In the genomic region with DNA sequence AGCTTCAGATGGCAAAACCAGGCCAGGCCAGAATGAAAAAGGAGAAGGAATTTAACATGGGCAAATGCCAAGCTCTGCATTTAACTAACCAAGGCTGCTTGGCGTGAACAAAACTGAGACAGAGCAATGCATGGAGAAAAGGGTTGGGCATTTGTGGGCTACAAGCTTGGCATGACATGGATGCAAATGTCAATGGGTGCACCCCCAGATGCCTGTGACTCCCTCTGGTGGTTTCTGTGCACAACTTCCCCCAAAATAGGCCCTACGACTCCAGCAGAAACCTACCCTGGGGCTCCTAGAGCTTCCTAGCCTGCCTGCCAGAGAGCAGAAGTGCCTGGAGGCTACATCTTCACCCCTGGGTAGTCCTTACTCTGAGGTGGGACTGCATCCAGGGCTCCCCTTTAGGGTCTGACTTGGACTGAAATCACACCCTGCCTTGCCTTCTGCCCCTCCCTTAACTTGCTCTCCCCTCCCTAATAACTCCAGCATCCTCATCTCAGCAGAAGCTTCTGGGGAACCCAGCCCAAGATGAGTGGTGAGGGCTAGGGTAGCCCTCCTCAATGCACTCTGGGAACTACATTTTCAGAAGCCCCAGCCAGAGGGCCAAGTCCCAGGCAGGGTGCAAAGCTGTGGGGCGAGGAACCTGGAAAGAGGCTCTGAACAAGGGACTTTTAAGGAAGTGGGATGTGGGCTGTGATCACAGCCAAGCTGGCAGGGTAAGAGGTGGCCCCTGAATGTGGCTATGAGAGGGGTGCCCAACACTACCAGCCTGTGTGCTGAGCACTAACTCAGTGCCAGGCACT, we compare ENCODE assay signal across 8 cellular contexts. TPM values are rescaled to one million over a fixed set of nuclear protein-coding genes. Genes with fewer than 3 reads are reported as not detected.
DNase-seq lines count a peak whose midpoint lies in the region; ATAC-seq and TF ChIP-seq lines count a peak whose summit lies in the region.

No MANE protein-coding gene starts in this region.

- no peak for TF ChIP-seq POLR2A in testis (IDR thresholded peaks at IDR 0.05)

- peaks cover 2% of the 10 kb centered on the region for H3K4me1 Mint-ChIP-seq in activated naive CD8-positive, alpha-beta T cell treated with anti-CD3 and anti-CD28 coated beads, Interleukin-2, amount 10 ng/mL, durations not matched to agents 7 days and 5 days
- peaks cover 6% of the 10 kb centered on the region for H3K4me1 Mint-ChIP-seq in activated naive CD8-positive, alpha-beta T cell treated with anti-CD3 and anti-CD28 coated beads, Interleukin-2, amount 50 U/mL, for 24 hours

- H3K27ac Mint-ChIP-seq in activated naive CD8-positive, alpha-beta T cell treated with anti-CD3 and anti-CD28 coated beads, Interleukin-2, amount 10 ng/mL, durations not matched to agents 7 days and 5 days: no peak overlapping the region
- H3K27ac Mint-ChIP-seq in activated naive CD8-positive, alpha-beta T cell treated with anti-CD3 and anti-CD28 coated beads, Interleukin-2, amount 50 U/mL, for 24 hours: no peak overlapping the region

- H3K27me3 ChIP-seq in testis: no peaks in the 10 kb centered on the region

- no peaks in the 10 kb centered on the region for H3K36me3 ChIP-seq in testis (ENCODE audit: low read depth, missing control alignments)

- peaks cover 26% of the 10 kb centered on the region for H3K27me3 Mint-ChIP-seq in activated naive CD8-positive, alpha-beta T cell treated with anti-CD3 and anti-CD28 coated beads, Interleukin-2, amount 10 ng/mL, durations not matched to agents 7 days and 5 days
- H3K27me3 Mint-ChIP-seq in activated naive CD8-positive, alpha-beta T cell treated with anti-CD3 and anti-CD28 coated beads, Interleukin-2, amount 50 U/mL, for 24 hours: peaks cover 30% of the 10 kb centered on the region

- TF ChIP-seq CTCF in fibroblast of pulmonary artery (IDR thresholded peaks at IDR 0.05; ENCODE audit: low read length, missing control alignments): peak; percentile 46
- peak in 1 of 3 experiments; percentile 4 for TF ChIP-seq CTCF in testis (IDR thresholded peaks at IDR 0.05)

- peaks cover 4% of the 10 kb centered on the region for H3K4me1 ChIP-seq in testis

- WGBS in testis, 2 donors: 67 to 82% methylated on average over 3 of the region's 3 CpGs

- DNase-seq in activated naive CD8-positive, alpha-beta T cell treated with anti-CD3 and anti-CD28 coated beads, Interleukin-2, amount 10 ng/mL, durations not matched to agents 7 days and 5 days: peak; percentile 26
- no peak for DNase-seq in activated naive CD8-positive, alpha-beta T cell treated with anti-CD3 and anti-CD28 coated beads, Interleukin-2, amount 50 U/mL, for 24 hours
- DNase-seq in RPMI8226 (peak; percentile 36), fibroblast of pulmonary artery (ENCODE audit: low read depth) (peak; percentile 23), testis (peak; percentile 12), anterior cingulate cortex (lab: John Stamatoyannopoulos, UW) (no peak), NCI-H146 (lab: John Stamatoyannopoulos, UW) (no peak)

- no peaks in the 10 kb centered on the region for H3K9me3 Mint-ChIP-seq in activated naive CD8-positive, alpha-beta T cell treated with anti-CD3 and anti-CD28 coated beads, Interleukin-2, amount 10 ng/mL, durations not matched to agents 7 days and 5 days
- no peaks in the 10 kb centered on the region for H3K9me3 Mint-ChIP-seq in activated naive CD8-positive, alpha-beta T cell treated with anti-CD3 and anti-CD28 coated beads, Interleukin-2, amount 50 U/mL, for 24 hours

- no peak for ATAC-seq in activated naive CD8-positive, alpha-beta T cell treated with anti-CD3 and anti-CD28 coated beads, Interleukin-2, amount 10 ng/mL, durations not matched to agents 7 days and 5 days (ENCODE audit: low read depth)
- ATAC-seq in activated naive CD8-positive, alpha-beta T cell treated with anti-CD3 and anti-CD28 coated beads, Interleukin-2, amount 50 U/mL, for 24 hours: no peak
- no peak for ATAC-seq in GM19328 (IDR thresholded peaks at IDR 0.05; ENCODE audit: unreplicated experiment)

- H3K9me3 ChIP-seq in testis: no peaks in the 10 kb centered on the region

- H3K4me3 ChIP-seq in fibroblast of pulmonary artery (replicated peaks; ENCODE audit: low read depth, low read length) (no peak overlapping the region), testis (no peak overlapping the region)

- POLR2A ChIA-PET in activated naive CD8-positive, alpha-beta T cell treated with anti-CD3 and anti-CD28 coated beads, Interleukin-2, amount 10 ng/mL, durations not matched to agents 7 days and 5 days (lab: Charles Lee): no interaction called here

- intact Hi-C loops in testis (cut with DNase I; ENCODE audit: low total_unique reads): no loop called here

- H3K27ac ChIP-seq in testis: no peak overlapping the region

- no peak overlapping the region for H3K4me3 Mint-ChIP-seq in activated naive CD8-positive, alpha-beta T cell treated with anti-CD3 and anti-CD28 coated beads, Interleukin-2, amount 10 ng/mL, durations not matched to agents 7 days and 5 days
- no peak overlapping the region for H3K4me3 Mint-ChIP-seq in activated naive CD8-positive, alpha-beta T cell treated with anti-CD3 and anti-CD28 coated beads, Interleukin-2, amount 50 U/mL, for 24 hours

- no peaks in the 10 kb centered on the region for H3K36me3 Mint-ChIP-seq in activated naive CD8-positive, alpha-beta T cell treated with anti-CD3 and anti-CD28 coated beads, Interleukin-2, amount 10 ng/mL, durations not matched to agents 7 days and 5 days
- H3K36me3 Mint-ChIP-seq in activated naive CD8-positive, alpha-beta T cell treated with anti-CD3 and anti-CD28 coated beads, Interleukin-2, amount 50 U/mL, for 24 hours (ENCODE audit: low read depth): no peaks in the 10 kb centered on the region

RNA-seq across cellular contexts. Expression of a gene that starts 11.3 kb away (rescaled TPM):
- total RNA-seq in activated naive CD8-positive, alpha-beta T cell treated with anti-CD3 and anti-CD28 coated beads, Interleukin-2, amount 10 ng/mL, durations not matched to agents 7 days and 5 days: not detected
- 1 to 10 TPM; 4.3 to 4.9 TPM for total RNA-seq in testis
- polyA plus RNA-seq in testis (ENCODE audit: insufficient read depth, low read depth, low replicate concordance): 5.7 TPM

RNA-seq across cellular contexts. Expression of a gene that starts 33.7 kb away (rescaled TPM):
- 1 to 10 TPM; 1.1 to 1.4 TPM for total RNA-seq in activated naive CD8-positive, alpha-beta T cell treated with anti-CD3 and anti-CD28 coated beads, Interleukin-2, amount 10 ng/mL, durations not matched to agents 7 days and 5 days
- total RNA-seq in testis: 1 to 10 TPM; 1.7 to 3.6 TPM
- 2.1 TPM for polyA plus RNA-seq in testis (ENCODE audit: insufficient read depth, low read depth, low replicate concordance)

Comparison
In these comparisons a context has a peak if more than half of its experiments do, and no peak if none do; other contexts are left out.
1. DNase-seq: peak in activated naive CD8-positive, alpha-beta T cell treated with anti-CD3 and anti-CD28 coated beads, Interleukin-2, amount 10 ng/mL, durations not matched to agents 7 days and 5 days (single experiment), RPMI8226 (single experiment), fibroblast of pulmonary artery (single experiment) and testis (single experiment); none in activated naive CD8-positive, alpha-beta T cell treated with anti-CD3 and anti-CD28 coated beads, Interleukin-2, amount 50 U/mL, for 24 hours (single experiment), anterior cingulate cortex (0 of 58) and NCI-H146 (single experiment).
2. RNA of a gene that starts 11.3 kb away (total RNA-seq): 4.3 to 4.9 TPM in testis; not detected in activated naive CD8-positive, alpha-beta T cell treated with anti-CD3 and anti-CD28 coated beads, Interleukin-2, amount 10 ng/mL, durations not matched to agents 7 days and 5 days; every median in the first group is over 4 times any median in the second.